In genomic region chr19:1848399-1849131, GRCh38 we compare ENCODE assay signal across 8 cellular contexts. TPM values are rescaled to one million over a fixed set of nuclear protein-coding genes. Genes with fewer than 3 reads are reported as not detected.
DNase-seq lines count a peak whose midpoint lies in the region; ATAC-seq, FAIRE-seq and TF ChIP-seq lines count a peak whose summit lies in the region.

Gene REXO1 (minus strand): TSS chr19:1848483. CDS start chr19:1848358, 125 bp downstream.

- DNase-seq in AG08395 (ENCODE audit: low spot score) (peak; percentile 93), NCI-H2227 treated with DMSO at 0.1 percent for 48 hours (lab: John Stamatoyannopoulos, UW) (peak; percentile 85), bronchial epithelial cell (ENCODE audit: low read depth) (peak; percentile 86), iris pigment epithelial cell (ENCODE audit: low read depth) (peak; percentile 87)
- DNase-seq in stimulated activated CD4-positive, alpha-beta T cell treated with anti-CD3 and anti-CD28 coated beads, Interleukin-12 subunit alpha, Interleukin-12 subunit beta, amount 100 ng/mL, for 24 hours (ENCODE audit: low read depth in 2 of 2) = peak; percentile 93 to 98

- H3K4me3 ChIP-seq in WI38 (ENCODE audit: low read depth, low read length) (peak within 1 kb of the TSS; percentile 89), bronchial epithelial cell (ENCODE audit: low read depth, low read length) (peak within 1 kb of the TSS; percentile 99)

- peaks cover 10% of the 10 kb centered on the region for H3K36me3 ChIP-seq in bronchial epithelial cell (ENCODE audit: control insufficient read depth, insufficient read depth, low read length)

- peak; percentile 66 for ATAC-seq in GM18907 (IDR thresholded peaks at IDR 0.05; ENCODE audit: unreplicated experiment)
- ATAC-seq in HG03175 (IDR thresholded peaks at IDR 0.05; ENCODE audit: unreplicated experiment) = peak; percentile 73

- no peak for FAIRE-seq in bronchial epithelial cell (lab: Jason Lieb, UNC)

- no peaks in the 10 kb centered on the region for H3K27me3 ChIP-seq in bronchial epithelial cell (ENCODE audit: control insufficient read depth, insufficient read depth, low read length)

- peak; percentile 81 for TF ChIP-seq CTCF in WI38 (IDR thresholded peaks at IDR 0.05; ENCODE audit: low read depth, low read length)
- TF ChIP-seq CTCF in bronchial epithelial cell (IDR thresholded peaks at IDR 0.05; ENCODE audit: insufficient read depth, low read length, severe bottlenecking) = peak; percentile 88

RNA-seq across cellular contexts. Expression of gene REXO1, which starts in this region (rescaled TPM):
- 2.4 and 3.8 TPM in 2 replicates for total RNA-seq in bronchial epithelial cell

Comparison
In these comparisons a context has a peak if more than half of its experiments do, and no peak if none do; other contexts are left out.
1. Peak in every context shown above with its lines: DNase-seq, ATAC-seq and H3K4me3 ChIP-seq.